9 cellular contexts compared by ENCODE assay signal in genomic region chr7:5514440-5515035, GRCh38. TPM values are rescaled to one million over a fixed set of nuclear protein-coding genes. Genes with fewer than 3 reads are reported as not detected.
A peak's percentile ranks its signal among the peaks of the same experiment; 100 is the strongest.
DNase-seq lines count a peak whose midpoint lies in the region; ATAC-seq and TF ChIP-seq lines count a peak whose summit lies in the region.
"Had no signal": no experiment of that assay in that cellular context is flagged by ENCODE, and none has a peak within 500 bp of the region (broad histone marks: within the 10 kb centered on the region; RNA-seq: fewer than 3 reads in every experiment).

No MANE protein-coding gene starts in this region.

- no peak for TF ChIP-seq CTCF in GM06990 (IDR thresholded peaks at IDR 0.05; ENCODE audit: insufficient read depth, low read length, poor library complexity, severe bottlenecking)
- TF ChIP-seq CTCF in prostate gland (IDR thresholded peaks at IDR 0.05): no peak

- TF ChIP-seq POLR2A in prostate gland (IDR thresholded peaks at IDR 0.05): no peak

- intact Hi-C loops in prostate gland (cut with DNase I): no loop called here

- H3K9ac ChIP-seq in SK-N-MC (ENCODE audit: insufficient read length): peak overlapping the region; percentile 93

- DNase-seq in GM06990 (ENCODE audit: extremely low read depth, insufficient read length) (no peak), SK-N-MC (ENCODE audit: low read depth, low spot score) (no peak), fibroblast of gingiva (ENCODE audit: low read depth) (peak; percentile 92), prostate gland (ENCODE audit: low spot score) (no peak), dedifferentiated amniotic fluid mesenchymal stem cell (ENCODE audit: extremely low spot score) (no peak)
- no peak for DNase-seq in stimulated activated CD8-positive, alpha-beta memory T cell treated with anti-CD3 and anti-CD28 coated beads, Interleukin-4, amount 100 ng/mL, for 48 hours
- DNase-seq in activated CD8-positive, alpha-beta memory T cell treated with anti-CD3 and anti-CD28 coated beads for 24 hours: no peak
- DNase-seq: activated gamma-delta T cell treated with Interleukin-2 at 50 U/mL for 16 hours had no signal

- H3K27me3 ChIP-seq in GM06990 (replicated peaks; ENCODE audit: control insufficient read depth, insufficient read depth, low read length): no peaks in the 10 kb centered on the region
- no peaks in the 10 kb centered on the region for H3K27me3 ChIP-seq in prostate gland (replicated peaks; ENCODE audit: insufficient read depth)

- ATAC-seq in HG02798 (IDR thresholded peaks at IDR 0.05; ENCODE audit: poor library complexity, unreplicated experiment): no peak

- peaks cover 6% of the 10 kb centered on the region for H3K4me1 ChIP-seq in prostate gland (replicated peaks)

- H3K27ac ChIP-seq in SK-N-MC (peak overlapping the region; percentile 97), prostate gland (peak overlapping the region; percentile 95)

- peak overlapping the region; percentile 99 for H3K4me3 ChIP-seq in GM06990 (replicated peaks; ENCODE audit: low read depth, low read length)
- peak overlapping the region; percentile 98 for H3K4me3 ChIP-seq in SK-N-MC
- H3K4me3 ChIP-seq in prostate gland: peak overlapping the region; percentile 90 to 94

- H3K9me3 ChIP-seq in SK-N-MC (ENCODE audit: low read depth, low read length): no peaks in the 10 kb centered on the region
- H3K9me3 ChIP-seq in prostate gland: no peaks in the 10 kb centered on the region

- H3K36me3 ChIP-seq in GM06990 (ENCODE audit: control insufficient read depth, insufficient read depth, low read length) (no peaks in the 10 kb centered on the region), SK-N-MC (ENCODE audit: insufficient read depth, low read length) (no peaks in the 10 kb centered on the region), prostate gland (no peaks in the 10 kb centered on the region)

- WGBS in prostate gland: 50% methylated on average over 15 of the region's 15 CpGs

RNA-seq across cellular contexts. Expression of gene FBXL18, which starts 0.9 kb away (rescaled TPM):
- total RNA-seq in prostate gland: 10 to 100 TPM; 13.3 to 19.2 TPM

RNA-seq across cellular contexts. Expression of gene ACTB, which starts 15.9 kb away (rescaled TPM):
- total RNA-seq in prostate gland: 1,000 to 10,000 TPM; 2,747 to 3,482 TPM
